In genomic region chr7:73623798-73624668, GRCh38 we compare ENCODE assay signal across 8 cellular contexts. TPM values are rescaled to one million over a fixed set of nuclear protein-coding genes. Genes with fewer than 3 reads are reported as not detected.
DNase-seq lines count a peak whose midpoint lies in the region; ATAC-seq, FAIRE-seq and TF ChIP-seq lines count a peak whose summit lies in the region.

MLXIPL (minus strand) TSS chr7:73624522; CDS start chr7:73624492, 30 bp downstream.

- FAIRE-seq in keratinocyte (lab: Jason Lieb, UNC) = no peak

- intact Hi-C loops in spleen (cut with DNase I; ENCODE audit: low total_unique reads) = no loop called here

- no peaks in the 10 kb centered on the region for H3K79me2 ChIP-seq in keratinocyte (ENCODE audit: control insufficient read depth, insufficient read depth, low read length)

- TF ChIP-seq CTCF in keratinocyte (optimal IDR thresholded peaks at IDR 0.05 in 1 of 3, IDR thresholded peaks at IDR 0.05 in 1 of 3, conservative IDR thresholded peaks at IDR 0.05 in 1 of 3; ENCODE audit: extremely low read depth in 1 of 3, insufficient read depth in 2 of 3, low read length in 3 of 3) = no peak
- TF ChIP-seq CTCF in spleen (IDR thresholded peaks at IDR 0.05 in 8 of 11, conservative IDR thresholded peaks at IDR 0.05 in 3 of 11) = no peak

- H3K27me3 ChIP-seq in keratinocyte (ENCODE audit: control insufficient read depth, extremely low read depth, insufficient read depth, low read length) (peaks cover 43% of the 10 kb centered on the region), spleen (replicated peaks in 1 of 7) (peaks cover 5 to 92% (median 49%) of the 10 kb centered on the region in 7 donors)

- H4K20me1 ChIP-seq in keratinocyte (ENCODE audit: control insufficient read depth, extremely low read depth, insufficient read depth, low read length) = no peaks in the 10 kb centered on the region

- peak within 1 kb of the TSS; percentile 69 for H2AFZ ChIP-seq in keratinocyte (ENCODE audit: control insufficient read depth, low read length)

- WGBS in spleen, 5 donors = 2 to 9% (median 5%) methylated on average over 38 to 80 of the region's 80 CpGs

- peak within 1 kb of the TSS; percentile 44 to 50 (median 49) for H3K4me3 ChIP-seq in keratinocyte (ENCODE audit: control insufficient read depth in 2 of 3, extremely low read depth in 1 of 3, insufficient read depth in 2 of 3, low read depth in 1 of 3, low read length in 3 of 3)
- peak within 1 kb of the TSS in 7 of 8 donors; percentile 22 to 68 (median 36) for H3K4me3 ChIP-seq in spleen

- dilution Hi-C loops in keratinocyte (cut with MboI; ENCODE audit: extremely low pct_ligation_motif_present, low sequenced_read_pairs) = no loop called here

- H3K9me3 ChIP-seq in keratinocyte (ENCODE audit: control insufficient read depth, low read depth, low read length) (no peaks in the 10 kb centered on the region), spleen (no peaks in the 10 kb centered on the region)

- H3K36me3 ChIP-seq in keratinocyte (ENCODE audit: control insufficient read depth in 2 of 2, extremely low read depth in 1 of 2, insufficient read depth in 2 of 2, low read length in 2 of 2) (no peaks in the 10 kb centered on the region), spleen (no peaks in the 10 kb centered on the region)

- peak within 1 kb of the TSS; percentile 74 for H3K4me2 ChIP-seq in keratinocyte (ENCODE audit: control insufficient read depth, extremely low read depth, insufficient read depth, low read depth, low read length)

- H3K9me1 ChIP-seq in keratinocyte (ENCODE audit: control insufficient read depth, extremely low read depth, insufficient read depth, low read length) = no peaks in the 10 kb centered on the region

- peaks cover 8% of the 10 kb centered on the region for H3K4me1 ChIP-seq in keratinocyte (ENCODE audit: control insufficient read depth, extremely low read depth, insufficient read depth, low read length)
- H3K4me1 ChIP-seq in spleen = peaks cover 13 to 23% (median 19%) of the 10 kb centered on the region in 6 donors

- H3K27ac ChIP-seq in keratinocyte (ENCODE audit: control insufficient read depth, insufficient read depth, low read length) (no peak within 1 kb of the TSS), spleen (no peak within 1 kb of the TSS)

- DNase-seq in DMS 273 treated with DMSO at 0.1 percent for 48 hours (lab: John Stamatoyannopoulos, UW) = peak; percentile 46
- DNase-seq in NCI-H1436 treated with DMSO at 0.1 percent for 48 hours (lab: John Stamatoyannopoulos, UW) = peak; percentile 3
- peak; percentile 31 to 61 for DNase-seq in activated CD4-positive, alpha-beta T cell treated with anti-CD3 and anti-CD28 coated beads for 24 hours (ENCODE audit: low read depth in 2 of 2)
- DNase-seq in cerebellar nuclear complex (lab: John Stamatoyannopoulos, UW) = peak; percentile 56 to 66
- no peak for DNase-seq in keratinocyte (ENCODE audit: low read depth, low spot score)
- DNase-seq in spleen = peak; percentile 84

- TF ChIP-seq POLR2A in spleen (IDR thresholded peaks at IDR 0.05) = no peak
- TF ChIP-seq POLR2A in GM18505 (IDR thresholded peaks at IDR 0.05; ENCODE audit: borderline replicate concordance, extremely low read depth, insufficient read depth, insufficient read length) = no peak

- ATAC-seq in GM18505 (IDR thresholded peaks at IDR 0.05; ENCODE audit: unreplicated experiment) = no peak
- no peak for ATAC-seq in GM21360 (IDR thresholded peaks at IDR 0.05; ENCODE audit: unreplicated experiment)

- peak within 1 kb of the TSS; percentile 33 for H3K9ac ChIP-seq in keratinocyte (ENCODE audit: control insufficient read depth, extremely low read depth, insufficient read depth, low read length)

RNA-seq across cellular contexts. Expression of gene MLXIPL, which starts in this region (rescaled TPM):
- polyA plus RNA-seq in keratinocyte = 0.05 to 0.14 TPM (median 0.05 TPM) in 3 replicates
- not detected for polyA plus RNA-seq in keratinocyte (2011; ENCODE audit: low read depth)
- 0.02 and 0.04 TPM in 2 replicates for polyA plus RNA-seq in keratinocyte (2011; cell fraction: cytosol; rRNA removed)
- 0.35 and 0.74 TPM in 2 replicates for polyA plus RNA-seq in keratinocyte (2011; cell fraction: nucleus; rRNA removed)
- 0.10 and 0.23 TPM in 2 replicates for polyA plus RNA-seq in keratinocyte (2012; ENCODE audit: low replicate concordance)
- polyA minus RNA-seq in keratinocyte = 0.10 to 0.23 TPM in 2 of 3 replicates, not detected in the other
- polyA minus RNA-seq in keratinocyte (2011; cell fraction: cytosol; rRNA and poly(A)+ RNA removed) = 0.77 TPM
- polyA minus RNA-seq in keratinocyte (2011; cell fraction: nucleus; rRNA and poly(A)+ RNA removed) = 0.47 TPM in 1 of 2 replicates, not detected in the other
- under 1 TPM in 1 of 7 donors, not detected in 6; 0.23 TPM for total RNA-seq in spleen
- polyA plus RNA-seq in spleen = under 1 TPM; 0.09 to 0.20 (median 0.13) TPM

Comparison
In these comparisons a context has a peak if more than half of its experiments do, and no peak if none do; other contexts are left out.
1. Peak in DNase-seq and H3K4me3 ChIP-seq in spleen; RNA of the gene not detected or under 1 TPM.